8 cellular contexts compared by ENCODE assay signal in genomic region chr10:117175901-117176534, GRCh38. TPM values are rescaled to one million over a fixed set of nuclear protein-coding genes. Genes with fewer than 3 reads are reported as not detected.
A peak's percentile ranks its signal among the peaks of the same experiment; 100 is the strongest.
DNase-seq lines count a peak whose midpoint lies in the region; ATAC-seq and TF ChIP-seq lines count a peak whose summit lies in the region.

No MANE protein-coding gene starts in this region.

- intact Hi-C loops in CD8-positive, alpha-beta T cell (cut with DNase I, micrococcal nuclease), result loop anchor here (1.0 to 10.0 kb wide), 4 partner anchors 196 to 869 kb away; partner anchors contain the start of gene RAB11FIP2 (in 1 of the 2)
- intact Hi-C loops in Panc1 (cut with micrococcal nuclease; ENCODE audit: unreplicated experiment), result loop anchor here (1.0 to 10.0 kb wide), 3 partner anchors 380 to 701 kb away; no protein-coding TSS in a partner anchor

- H3K27me3 Mint-ChIP-seq in CD8-positive, alpha-beta T cell (ENCODE audit: low read depth), result peaks cover 29% of the 10 kb centered on the region

- no peak overlapping the region for H3K27ac Mint-ChIP-seq in CD8-positive, alpha-beta T cell

- no peak overlapping the region for H3K27ac ChIP-seq in CD8-positive, alpha-beta T cell (ENCODE audit: low read depth, low read length)
- H3K27ac ChIP-seq in HL-60 (replicated peaks) (no peak overlapping the region), Panc1 (ENCODE audit: low read length) (no peak overlapping the region), neutrophil (peak overlapping the region; percentile 58), subcutaneous abdominal adipose tissue (ENCODE audit: low read depth, low read length) (no peak overlapping the region)

- peak; percentile 44 to 79 (median 66) for DNase-seq in CD8-positive, alpha-beta T cell
- DNase-seq in HL-60 (ENCODE audit: low read depth in 1 of 2, low spot score in 1 of 2) (peak; percentile 57 to 79), Panc1 (ENCODE audit: low read depth, low spot score) (peak; percentile 55), fibroblast of villous mesenchyme (ENCODE audit: low read depth) (peak; percentile 76)
- peak; percentile 41 to 53 for DNase-seq in activated T-helper 1 cell treated with anti-CD3 and anti-CD28 coated beads, Interleukin-2, amount 50 U/mL, for 16 hours (ENCODE audit: low read depth in 1 of 2, low spot score in 1 of 2)

- H3K9me3 Mint-ChIP-seq in CD8-positive, alpha-beta T cell, result no peaks in the 10 kb centered on the region

- TF ChIP-seq CTCF in CD8-positive, alpha-beta T cell (IDR thresholded peaks at IDR 0.05), result peak; percentile 65
- TF ChIP-seq CTCF in HL-60 (IDR thresholded peaks at IDR 0.05; ENCODE audit: insufficient read depth, low read length) (peak; percentile 52), Panc1 (IDR thresholded peaks at IDR 0.05) (peak; percentile 95), fibroblast of villous mesenchyme (IDR thresholded peaks at IDR 0.05; ENCODE audit: insufficient read depth, low read depth, low read length) (peak; percentile 87), neutrophil (IDR thresholded peaks at IDR 0.05) (peak; percentile 72)

- POLR2A ChIA-PET in CD8-positive, alpha-beta T cell (lab: Charles Lee), result no interaction called here
- POLR2A ChIA-PET in Panc1 (lab: Charles Lee), result interaction anchor here (0.6 kb wide), 1 partner anchor 327 kb away, joined by 3 read pairs; no protein-coding TSS in a partner anchor

- H3K4me1 Mint-ChIP-seq in CD8-positive, alpha-beta T cell (ENCODE audit: low read depth), result peaks cover 18% of the 10 kb centered on the region

- H3K4me3 ChIP-seq in CD8-positive, alpha-beta T cell (ENCODE audit: low read depth, low read length), result peak overlapping the region; percentile 53
- H3K4me3 ChIP-seq in HL-60 (replicated peaks; ENCODE audit: insufficient read depth, low read length), result peak overlapping the region; percentile 50
- H3K4me3 ChIP-seq in Panc1 (ENCODE audit: low read depth in 2 of 2, low read length in 2 of 2), result peak overlapping the region; percentile 48 to 75
- H3K4me3 ChIP-seq in fibroblast of villous mesenchyme (ENCODE audit: low read depth, low read length), result peak overlapping the region; percentile 45
- H3K4me3 ChIP-seq in neutrophil (ENCODE audit: low read depth in 1 of 2, low read length in 1 of 2), result peak overlapping the region; percentile 71 to 74
- H3K4me3 ChIP-seq in subcutaneous abdominal adipose tissue (ENCODE audit: low read depth in 1 of 5, low read length in 5 of 5), result peak overlapping the region; percentile 58 to 78 (median 68)

- no peaks in the 10 kb centered on the region for H3K36me3 ChIP-seq in CD8-positive, alpha-beta T cell (ENCODE audit: insufficient read depth, low read length)
- H3K36me3 ChIP-seq in Panc1 (ENCODE audit: control insufficient read depth, insufficient read depth, low read length), result no peaks in the 10 kb centered on the region
- H3K36me3 ChIP-seq in neutrophil, result no peaks in the 10 kb centered on the region
- no peaks in the 10 kb centered on the region for H3K36me3 ChIP-seq in subcutaneous abdominal adipose tissue (ENCODE audit: control insufficient read depth in 5 of 5, insufficient read depth in 5 of 5, low read length in 5 of 5)

- H3K9me3 ChIP-seq in CD8-positive, alpha-beta T cell (ENCODE audit: low read length), result no peaks in the 10 kb centered on the region
- H3K9me3 ChIP-seq in Panc1 (ENCODE audit: control insufficient read depth, insufficient read depth, low read depth, low read length) (no peaks in the 10 kb centered on the region), neutrophil (no peaks in the 10 kb centered on the region), subcutaneous abdominal adipose tissue (ENCODE audit: control insufficient read depth in 5 of 5, low read length in 5 of 5) (no peaks in the 10 kb centered on the region)

- peak overlapping the region; percentile 92 for H3K4me3 Mint-ChIP-seq in CD8-positive, alpha-beta T cell

- CTCF ChIA-PET in CD8-positive, alpha-beta T cell (lab: Charles Lee), result interaction anchor here (0.8 to 3.4 kb wide), 20 partner anchors 8 to 494 kb away, joined by 3 to 68 read pairs (median 5); no protein-coding TSS in a partner anchor
- CTCF ChIA-PET in Panc1 (lab: Charles Lee), result interaction anchor here (0.7 to 2.5 kb wide), 4 partner anchors 10 to 388 kb away, joined by 3 to 34 read pairs (median 6); no protein-coding TSS in a partner anchor

- peaks cover 6% of the 10 kb centered on the region for H3K4me1 ChIP-seq in CD8-positive, alpha-beta T cell (ENCODE audit: insufficient read depth, low read length)
- H3K4me1 ChIP-seq in Panc1 (ENCODE audit: control insufficient read depth, insufficient read depth, low read length) (peaks cover 4% of the 10 kb centered on the region; the same call in 1 of the 2 replicates), neutrophil (ENCODE audit: control insufficient read depth in 1 of 2, insufficient read depth in 1 of 2, low read depth in 1 of 2, low read length in 1 of 2) (peaks cover 15 to 21% of the 10 kb centered on the region in 2 experiments), subcutaneous abdominal adipose tissue (ENCODE audit: control insufficient read depth in 5 of 5, insufficient read depth in 5 of 5, low read length in 5 of 5) (peaks cover 3 to 16% (median 13%) of the 10 kb centered on the region in 5 donors)

- H3K36me3 Mint-ChIP-seq in CD8-positive, alpha-beta T cell, result peaks cover 2% of the 10 kb centered on the region

- no peak for ATAC-seq in CD8-positive, alpha-beta T cell
- ATAC-seq in GM19397 (IDR thresholded peaks at IDR 0.05; ENCODE audit: unreplicated experiment) (peak; percentile 49), Panc1 (peak; percentile 65; the same call in 1 of the 2 replicates)

- no peaks in the 10 kb centered on the region for H3K27me3 ChIP-seq in CD8-positive, alpha-beta T cell (ENCODE audit: insufficient read depth, low read length)
- H3K27me3 ChIP-seq in HL-60 (ENCODE audit: insufficient read depth, poor library complexity, severe bottlenecking) (peaks cover 22% of the 10 kb centered on the region), Panc1 (ENCODE audit: control insufficient read depth, insufficient read depth, low read length) (peaks cover 28% of the 10 kb centered on the region), neutrophil (peaks cover 76% of the 10 kb centered on the region), subcutaneous abdominal adipose tissue (ENCODE audit: control insufficient read depth in 5 of 5, insufficient read depth in 4 of 5, low read length in 5 of 5) (peaks cover 13 to 39% (median 35%) of the 10 kb centered on the region in 5 donors)

- in situ Hi-C loops in Panc1 (cut with HindIII; ENCODE audit: low pct_unique_long_range_greater_than_20kb, low sequenced_read_pairs), result no loop called here

- BruUV-seq in Panc1 (replicated peaks; lab: Mats Ljungman, UMichigan), result no TSS peak

- peak overlapping the region in 1 of 5 donors; percentile 53 for H3K9ac ChIP-seq in subcutaneous abdominal adipose tissue (ENCODE audit: low read length in 5 of 5)

RNA-seq across cellular contexts. Expression of gene KCNK18, which starts 21.3 kb away (rescaled TPM):
- not detected for total RNA-seq in CD8-positive, alpha-beta T cell
- total RNA-seq in Panc1 (2021; ENCODE audit: unreplicated experiment) (not detected), fibroblast of villous mesenchyme (not detected in 2 replicates)
- polyA plus RNA-seq in Panc1 (2012; ENCODE audit: insufficient read length), result not detected

RNA-seq across cellular contexts. Expression of gene VAX1, which starts 37.9 kb away (rescaled TPM):
- not detected for total RNA-seq in CD8-positive, alpha-beta T cell
- total RNA-seq in Panc1 (2021; ENCODE audit: unreplicated experiment) (4.6 TPM), fibroblast of villous mesenchyme (not detected in 2 replicates)
- polyA plus RNA-seq in Panc1 (2012; ENCODE audit: insufficient read length), result 4.2 TPM
